ENCODE assay signal across 1 cellular context in genomic region chr14:97369901-97370300, GRCh38.
A peak's percentile ranks its signal among the peaks of the same experiment; 100 is the strongest.
TF ChIP-seq lines count a peak whose summit lies in the region.

No MANE protein-coding gene starts in this region.

TF ChIP-seq in liver, 16 proteins besides CTCF, POLR2A, EP300 and RAD21 (continued from another document):
- TF ChIP-seq REST (IDR thresholded peaks at IDR 0.05) (no peak), ATF3 (IDR thresholded peaks at IDR 0.05) (no peak), MAX (IDR thresholded peaks at IDR 0.05) (no peak), JUND (IDR thresholded peaks at IDR 0.05) (peak in 1 of 2 donors; percentile 56), NR2F2 (IDR thresholded peaks at IDR 0.05) (no peak), GABPA (IDR thresholded peaks at IDR 0.05 in 1 of 2, conservative IDR thresholded peaks at IDR 0.05 in 1 of 2) (no peak), SP1 (IDR thresholded peaks at IDR 0.05) (no peak), RXRA (IDR thresholded peaks at IDR 0.05) (peak in 1 of 2 donors; percentile 18), EGR1 (IDR thresholded peaks at IDR 0.05; ENCODE audit: low read depth in 2 of 2) (no peak), ZBTB33 (IDR thresholded peaks at IDR 0.05) (no peak), TAF1 (conservative IDR thresholded peaks at IDR 0.05) (no peak)
